17 cellular contexts compared by ENCODE assay signal in genomic region chr6:81204741-81205140, GRCh38.
A peak's percentile ranks its signal among the peaks of the same experiment; 100 is the strongest.
DNase-seq lines count a peak whose midpoint lies in the region; TF ChIP-seq lines count a peak whose summit lies in the region.
"Had no signal": no experiment of that assay in that cellular context is flagged by ENCODE, and none has a peak within 500 bp of the region (broad histone marks: within the 10 kb centered on the region; RNA-seq: fewer than 3 reads in every experiment).

No MANE protein-coding gene starts in this region.

- DNase-seq in GM04504 (ENCODE audit: low read depth) (peak; percentile 21), NCI-H774 (lab: John Stamatoyannopoulos, UW) (peak; percentile 29), fibroblast of lung (ENCODE audit: low read depth in 2 of 2) (peak; percentile 4 to 77), skeletal muscle cell (ENCODE audit: low read depth) (peak; percentile 1), NOMO-1 treated with dmso at 0.1 percent for 144 hours (lab: John Stamatoyannopoulos, UW; ENCODE audit: unreplicated experiment) (no peak), ACHN (no peak), H4 (ENCODE audit: low spot score) (no peak), MV-4-11 (lab: John Stamatoyannopoulos, UW) (no peak)
- DNase-seq: amygdala; CD8-positive, alpha-beta T cell; colonic mucosa; erythroblast; GF-D8; left ventricle myocardium superior; natural killer cell; NCI-H1436 treated with DMSO at 0.1 percent for 48 hours had no signal

- H3K36me3 ChIP-seq in fibroblast of lung (ENCODE audit: control insufficient read depth, insufficient read depth, low read length) = no peaks in the 10 kb centered on the region
- H3K36me3 ChIP-seq: colonic mucosa, suprapubic skin had no signal

- H4K20me1 ChIP-seq in fibroblast of lung (ENCODE audit: control insufficient read depth, extremely low read depth, insufficient read depth, low read length) = no peaks in the 10 kb centered on the region

- in situ Hi-C loops in ACHN (cut with HindIII; ENCODE audit: low pct_ligation_motif_present, low pct_unique_long_range_greater_than_20kb, low sequenced_read_pairs) = no loop called here

- H3K4me2 ChIP-seq in fibroblast of lung (ENCODE audit: extremely low read depth, insufficient read depth, low read length) = no peak overlapping the region

- H3K27ac ChIP-seq in fibroblast of lung (ENCODE audit: insufficient read depth, low read length) = no peak overlapping the region
- H3K27ac ChIP-seq: colonic mucosa, suprapubic skin had no signal

- H3K9me3 ChIP-seq in fibroblast of lung (ENCODE audit: control insufficient read depth, insufficient read depth, low read depth, low read length) = no peaks in the 10 kb centered on the region
- H3K9me3 ChIP-seq: colonic mucosa had no signal

- no peak overlapping the region for H3K4me3 ChIP-seq in fibroblast of lung (replicated peaks in 1 of 4; ENCODE audit: control extremely low read depth in 1 of 4, insufficient read depth in 1 of 4, low read depth in 3 of 4, low read length in 4 of 4)
- H3K4me3 ChIP-seq in skeletal muscle cell (ENCODE audit: low read depth, low read length) = no peak overlapping the region
- H3K4me3 ChIP-seq: colonic mucosa, suprapubic skin had no signal

- no peak for TF ChIP-seq CTCF in fibroblast of lung (conservative IDR thresholded peaks at IDR 0.05 in 1 of 2, IDR thresholded peaks at IDR 0.05 in 1 of 2; ENCODE audit: low read depth in 1 of 2, low read length in 2 of 2)

- no peaks in the 10 kb centered on the region for H3K4me1 ChIP-seq in fibroblast of lung (ENCODE audit: control insufficient read depth, extremely low read depth, insufficient read depth, low read length)
- H3K4me1 ChIP-seq: colonic mucosa had no signal

- H3K27me3 ChIP-seq in fibroblast of lung (ENCODE audit: control insufficient read depth, insufficient read depth, low read length) = no peaks in the 10 kb centered on the region
- H3K27me3 ChIP-seq: colonic mucosa, suprapubic skin had no signal

- H3K79me2 ChIP-seq in fibroblast of lung (ENCODE audit: control insufficient read depth, insufficient read depth, low read length) = no peaks in the 10 kb centered on the region

- H2AFZ ChIP-seq in fibroblast of lung (ENCODE audit: low read length) = no peak overlapping the region

- no peak overlapping the region for H3K9ac ChIP-seq in fibroblast of lung (ENCODE audit: insufficient read depth, low read length)

Comparison
In these comparisons a context has a peak if more than half of its experiments do, and no peak if none do; other contexts are left out.
1. DNase-seq: peak in GM04504 (single experiment), NCI-H774 (single experiment), fibroblast of lung (2 of 2) and skeletal muscle cell (single experiment); none in NOMO-1 treated with dmso at 0.1 percent for 144 hours (single experiment), ACHN (single experiment), H4 (single experiment) and MV-4-11 (single experiment).